1 cellular context compared by ENCODE assay signal in the genomic region with DNA sequence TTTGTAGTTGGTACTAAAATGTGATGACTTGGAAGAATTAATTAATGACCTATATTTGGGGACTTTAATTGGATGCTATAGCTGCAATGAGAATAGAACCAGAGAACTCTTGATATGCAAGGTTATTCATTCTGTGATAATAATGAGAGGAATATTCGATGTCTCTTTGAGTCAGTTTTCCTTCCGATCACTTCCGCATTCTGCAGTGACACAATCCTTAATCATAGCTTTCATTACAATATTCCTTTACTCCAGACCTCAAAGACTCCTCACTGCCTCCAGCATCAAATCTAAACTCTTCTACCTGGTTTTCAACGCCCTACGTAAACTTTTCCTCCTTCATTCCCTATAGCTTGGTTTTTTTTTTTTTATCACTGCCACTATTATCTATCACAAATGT.
TF ChIP-seq lines count a peak whose summit lies in the region.

No MANE protein-coding gene starts in this region.

TF ChIP-seq in K562, 482 proteins besides CTCF, POLR2A, EP300 and RAD21:
- TF ChIP-seq, protein P1, sequence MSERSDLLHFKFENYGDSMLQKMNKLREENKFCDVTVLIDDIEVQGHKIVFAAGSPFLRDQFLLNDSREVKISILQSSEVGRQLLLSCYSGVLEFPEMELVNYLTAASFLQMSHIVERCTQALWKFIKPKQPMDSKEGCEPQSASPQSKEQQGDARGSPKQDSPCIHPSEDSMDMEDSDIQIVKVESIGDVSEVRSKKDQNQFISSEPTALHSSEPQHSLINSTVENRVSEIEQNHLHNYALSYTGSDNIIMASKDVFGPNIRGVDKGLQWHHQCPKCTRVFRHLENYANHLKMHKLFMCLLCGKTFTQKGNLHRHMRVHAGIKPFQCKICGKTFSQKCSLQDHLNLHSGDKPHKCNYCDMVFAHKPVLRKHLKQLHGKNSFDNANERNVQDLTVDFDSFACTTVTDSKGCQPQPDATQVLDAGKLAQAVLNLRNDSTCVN (CRISPR knock-in tag; IDR thresholded peaks at IDR 0.05), result no peak
- TF ChIP-seq NFRKB (IDR thresholded peaks at IDR 0.05; ENCODE audit: low read depth), result no peak
- TF ChIP-seq, protein P2, sequence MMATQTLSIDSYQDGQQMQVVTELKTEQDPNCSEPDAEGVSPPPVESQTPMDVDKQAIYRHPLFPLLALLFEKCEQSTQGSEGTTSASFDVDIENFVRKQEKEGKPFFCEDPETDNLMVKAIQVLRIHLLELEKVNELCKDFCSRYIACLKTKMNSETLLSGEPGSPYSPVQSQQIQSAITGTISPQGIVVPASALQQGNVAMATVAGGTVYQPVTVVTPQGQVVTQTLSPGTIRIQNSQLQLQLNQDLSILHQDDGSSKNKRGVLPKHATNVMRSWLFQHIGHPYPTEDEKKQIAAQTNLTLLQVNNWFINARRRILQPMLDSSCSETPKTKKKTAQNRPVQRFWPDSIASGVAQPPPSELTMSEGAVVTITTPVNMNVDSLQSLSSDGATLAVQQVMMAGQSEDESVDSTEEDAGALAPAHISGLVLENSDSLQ (IDR thresholded peaks at IDR 0.05), result peak; percentile 42; the same call in 1 of the 2 replicates
- TF ChIP-seq HDAC6 (IDR thresholded peaks at IDR 0.05; ENCODE audit: low read depth, low read length), result no peak
- TF ChIP-seq ZNF143 (CRISPR knock-in tag; IDR thresholded peaks at IDR 0.05), result no peak
TF ChIP-seq in K562: peak in this region for 1.
